Comparison of ENCODE assay signal across 9 cellular contexts in genomic region chr4:56757270-56757746, GRCh38.
A peak's percentile ranks its signal among the peaks of the same experiment; 100 is the strongest.
DNase-seq lines count a peak whose midpoint lies in the region; ATAC-seq and FAIRE-seq lines count a peak whose summit lies in the region.
"Had no signal": no experiment of that assay in that cellular context is flagged by ENCODE, and none has a peak within 500 bp of the region (broad histone marks: within the 10 kb centered on the region; RNA-seq: fewer than 3 reads in every experiment).

No MANE protein-coding gene starts in this region.

- H3K36me3 Mint-ChIP-seq in T-helper 17 cell (ENCODE audit: low read depth) = no peaks in the 10 kb centered on the region

- peaks cover 40% of the 10 kb centered on the region for H3K4me1 Mint-ChIP-seq in T-helper 17 cell

- no peaks in the 10 kb centered on the region for H3K27me3 ChIP-seq in small intestine (ENCODE audit: control insufficient read depth in 2 of 2, insufficient read depth in 2 of 2, low read length in 2 of 2)

- peak overlapping the region; percentile 91 for H3K27ac Mint-ChIP-seq in T-helper 17 cell

- no peaks in the 10 kb centered on the region for H3K36me3 ChIP-seq in small intestine (ENCODE audit: control insufficient read depth in 2 of 2, insufficient read depth in 2 of 2, low read length in 2 of 2)

- DNase-seq in activated CD8-positive, alpha-beta memory T cell treated with anti-CD3 and anti-CD28 coated beads for 24 hours = peak; percentile 61
- DNase-seq in activated CD8-positive, alpha-beta memory T cell treated with anti-CD3 and anti-CD28 coated beads, Interleukin-2, amount 50 U/mL, for 4 hours = no peak
- DNase-seq in T-helper 17 cell (no peak), small intestine (no peak), AML-193 (lab: John Stamatoyannopoulos, UW) (no peak), NCI-H1092 (lab: John Stamatoyannopoulos, UW) (no peak)
- DNase-seq in effector CD8-positive, alpha-beta T cell (lab: John Stamatoyannopoulos, UW) = peak; percentile 3

- no peak for FAIRE-seq in small intestine (lab: Jason Lieb, UNC)

- H3K27me3 Mint-ChIP-seq in T-helper 17 cell = no peaks in the 10 kb centered on the region

- peak overlapping the region; percentile 92 for H3K4me3 Mint-ChIP-seq in T-helper 17 cell

- peak; percentile 29 for ATAC-seq in HG03097 (IDR thresholded peaks at IDR 0.05; ENCODE audit: low FRiP score, unreplicated experiment)
- peak; percentile 73 for ATAC-seq in T-helper 17 cell

- WGBS in small intestine, 3 donors = 62 to 68% (median 68%) methylated on average over 5 of the region's 5 CpGs

- peaks cover 3 to 4% of the 10 kb centered on the region in 2 donors for H3K4me1 ChIP-seq in small intestine (ENCODE audit: control insufficient read depth in 2 of 2, insufficient read depth in 1 of 2, low read depth in 1 of 2, low read length in 1 of 2)

- peak overlapping the region; percentile 17 to 87 for H3K27ac ChIP-seq in small intestine (ENCODE audit: low read depth in 1 of 2, low read length in 1 of 2)
- H3K27ac ChIP-seq: C4-2B had no signal

- no peak overlapping the region for H3K4me3 ChIP-seq in small intestine (ENCODE audit: low read depth in 1 of 2, low read length in 2 of 2)

- H3K9me3 ChIP-seq in T-helper 17 cell (ENCODE audit: control insufficient read depth, low read length, poor library complexity, severe bottlenecking) (no peaks in the 10 kb centered on the region), small intestine (ENCODE audit: control insufficient read depth, low read depth) (no peaks in the 10 kb centered on the region)

Comparison
In these comparisons a context has a peak if more than half of its experiments do, and no peak if none do; other contexts are left out.
1. DNase-seq: peak in activated CD8-positive, alpha-beta memory T cell treated with anti-CD3 and anti-CD28 coated beads for 24 hours (single experiment) and effector CD8-positive, alpha-beta T cell (single experiment); none in activated CD8-positive, alpha-beta memory T cell treated with anti-CD3 and anti-CD28 coated beads, Interleukin-2, amount 50 U/mL, for 4 hours (single experiment), T-helper 17 cell (0 of 3), small intestine (single experiment), AML-193 (0 of 2) and NCI-H1092 (single experiment).